In the genomic region with DNA sequence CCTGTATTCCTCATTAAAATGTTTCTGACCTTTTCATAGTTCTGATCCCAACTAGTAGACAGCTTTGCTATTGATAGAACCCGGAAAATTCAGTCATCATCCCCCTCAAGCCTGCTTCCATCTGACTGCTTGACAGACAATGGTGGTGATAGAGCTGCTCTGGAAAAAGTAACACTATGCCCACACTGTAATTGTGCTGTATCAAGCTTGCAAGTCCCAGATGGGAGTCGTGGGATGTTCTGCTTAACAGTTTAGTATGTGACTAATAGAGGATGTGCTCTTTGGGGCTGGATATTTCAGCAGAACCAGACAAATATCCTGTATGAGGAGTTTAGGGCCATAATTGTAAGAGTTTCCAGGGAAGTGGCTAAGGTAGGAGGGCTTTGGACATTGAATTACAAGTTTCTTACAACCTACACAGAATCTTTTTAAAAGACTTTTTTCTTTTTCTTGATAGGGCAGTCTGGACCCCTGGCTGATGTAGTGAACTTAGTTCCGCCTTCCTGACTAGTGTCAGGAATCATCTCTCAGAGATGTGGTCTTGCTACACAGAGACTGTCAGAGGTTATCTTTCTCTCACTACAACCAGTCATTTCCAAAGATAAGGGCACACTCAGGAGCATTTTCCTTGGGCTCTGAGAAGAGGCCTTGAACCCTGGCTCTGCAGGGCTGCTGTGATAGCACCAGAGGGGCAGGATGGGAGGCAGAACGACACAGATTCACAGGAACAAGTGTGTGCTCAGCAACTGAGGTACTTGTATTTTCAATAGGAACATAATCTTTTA, we compare ENCODE assay signal across 12 cellular contexts.
A peak's percentile ranks its signal among the peaks of the same experiment; 100 is the strongest.
DNase-seq lines count a peak whose midpoint lies in the region; ATAC-seq and TF ChIP-seq lines count a peak whose summit lies in the region.
"Had no signal": no experiment of that assay in that cellular context is flagged by ENCODE, and none has a peak within 500 bp of the region (broad histone marks: within the 10 kb centered on the region; RNA-seq: fewer than 3 reads in every experiment).

No MANE protein-coding gene starts in this region.

- H3K4me2 ChIP-seq in PC-3 (ENCODE audit: low read length) (0 out of 2 replicates have a peak overlapping the region, but pooled peaks have one; percentile 7), neuronal stem cell (ENCODE audit: insufficient read depth, low read length, poor library complexity, severe bottlenecking) (no peak overlapping the region)

- no peak overlapping the region for H3K4ac ChIP-seq in neuronal stem cell (ENCODE audit: low read length)

- H3K27me3 ChIP-seq in cardiac muscle cell (no peaks in the 10 kb centered on the region), left ventricle myocardium inferior (ENCODE audit: low read depth) (no peaks in the 10 kb centered on the region), PC-3 (ENCODE audit: low read length) (no peaks in the 10 kb centered on the region), neuronal stem cell (ENCODE audit: control insufficient read depth in 3 of 3, insufficient read depth in 3 of 3, low read depth in 1 of 3, low read length in 3 of 3) (no peaks in the 10 kb centered on the region)
- H3K27me3 ChIP-seq: ascending aorta had no signal

- no peak overlapping the region for H2AK5ac ChIP-seq in neuronal stem cell (ENCODE audit: low read depth, low read length)

- H2BK15ac ChIP-seq in neuronal stem cell (ENCODE audit: low read length) = no peak overlapping the region

- POLR2A ChIA-PET in PC-3 (lab: Charles Lee; ENCODE audit: unreplicated experiment) = no interaction called here

- no peak overlapping the region for H3K14ac ChIP-seq in neuronal stem cell (ENCODE audit: low read length)

- peaks cover 6% of the 10 kb centered on the region for H3F3A ChIP-seq in PC-3 (ENCODE audit: low read length, unreplicated experiment)

- H2AFZ ChIP-seq in PC-3 (ENCODE audit: low read length) (no peak overlapping the region), neuronal stem cell (ENCODE audit: low read length) (no peak overlapping the region)

- H4K91ac ChIP-seq in neuronal stem cell (ENCODE audit: low read depth, low read length, poor library complexity) = no peak overlapping the region

- no peak for TF ChIP-seq CTCF in cardiac muscle cell (IDR thresholded peaks at IDR 0.05; ENCODE audit: low read depth, low read length)
- no peak for TF ChIP-seq CTCF in left ventricle myocardium inferior (IDR thresholded peaks at IDR 0.05; ENCODE audit: borderline replicate concordance)
- TF ChIP-seq CTCF in PC-3 (conservative IDR thresholded peaks at IDR 0.05; ENCODE audit: low read depth, low read length) = no peak

- no peaks in the 10 kb centered on the region for H3K79me1 ChIP-seq in neuronal stem cell (ENCODE audit: low read depth, low read length)

- no CpG with 5 or more reads among the region's 4 CpGs for WGBS in neuronal stem cell (ENCODE audit: extremely low coverage in 2 of 2, insufficient read length in 2 of 2, insufficient replicate concordance in 1 of 2), 2 donors

- CTCF ChIA-PET in PC-3 (lab: Charles Lee) = no interaction called here

- H3K36me3 ChIP-seq in cardiac muscle cell (no peaks in the 10 kb centered on the region), left ventricle myocardium inferior (no peaks in the 10 kb centered on the region), PC-3 (ENCODE audit: low read depth, low read length) (no peaks in the 10 kb centered on the region), neuronal stem cell (replicated peaks in 1 of 2; ENCODE audit: control insufficient read depth in 2 of 2, insufficient read depth in 2 of 2, low read length in 2 of 2) (no peaks in the 10 kb centered on the region)
- H3K36me3 ChIP-seq: ascending aorta had no signal

- H3K9ac ChIP-seq in PC-3 (ENCODE audit: low read length) (no peak overlapping the region), neuronal stem cell (ENCODE audit: low read depth, low read length, poor library complexity) (no peak overlapping the region)

- no peak overlapping the region for H3K18ac ChIP-seq in neuronal stem cell (ENCODE audit: low read length)

- no peak overlapping the region for H3K23ac ChIP-seq in neuronal stem cell (ENCODE audit: low read depth, low read length, poor library complexity)

- no peak overlapping the region for H2BK5ac ChIP-seq in neuronal stem cell (ENCODE audit: low read length)

- intact Hi-C loops in left ventricle myocardium inferior (cut with micrococcal nuclease) (no loop called here), PC-3 (cut with micrococcal nuclease) (loop anchor here (5.0 kb wide), 2 partner anchors 101 to 159 kb away; a partner anchor contains a TSS)

- H3K9me2 ChIP-seq in PC-3 (replicated peaks; ENCODE audit: low read length) = no peaks in the 10 kb centered on the region

- H3K79me2 ChIP-seq in PC-3 (ENCODE audit: low read length) = no peaks in the 10 kb centered on the region

- peak; percentile 7; the same call in 1 of the 2 replicates for ATAC-seq in PC-3
- ATAC-seq: HCT116 had no signal

- BruUV-seq in PC-3 (replicated peaks; lab: Mats Ljungman, UMichigan) = no TSS peak

- H3K9me3 ChIP-seq in cardiac muscle cell (ENCODE audit: low read depth) (no peaks in the 10 kb centered on the region), left ventricle myocardium inferior (replicated peaks) (no peaks in the 10 kb centered on the region), PC-3 (ENCODE audit: low read length) (no peaks in the 10 kb centered on the region), neuronal stem cell (replicated peaks in 1 of 2; ENCODE audit: control insufficient read depth in 2 of 2, insufficient read depth in 1 of 2, low read depth in 1 of 2, low read length in 2 of 2) (peaks cover 0 to 2% of the 10 kb centered on the region in 2 donors)
- H3K9me3 ChIP-seq: ascending aorta, psoas muscle had no signal

- no peak overlapping the region for H2BK120ac ChIP-seq in neuronal stem cell (ENCODE audit: low read depth, low read length)

- no peak overlapping the region for H2BK12ac ChIP-seq in neuronal stem cell (ENCODE audit: low read length)

- H4K8ac ChIP-seq in neuronal stem cell (ENCODE audit: low read depth, low read length) = no peak overlapping the region

- H3K27ac ChIP-seq in cardiac muscle cell (peak overlapping the region; percentile 55), left ventricle myocardium inferior (replicated peaks) (no peak overlapping the region), PC-3 (ENCODE audit: low read length) (peak overlapping the region; percentile 85), neuronal stem cell (replicated peaks; ENCODE audit: low read length) (no peak overlapping the region)
- H3K27ac ChIP-seq: ascending aorta, psoas muscle had no signal

- H3K4me3 ChIP-seq in cardiac muscle cell (no peak overlapping the region), left ventricle myocardium inferior (no peak overlapping the region), PC-3 (ENCODE audit: low read length) (no peak overlapping the region), neuronal stem cell (ENCODE audit: low read length in 2 of 2) (no peak overlapping the region)
- H3K4me3 ChIP-seq: ascending aorta, psoas muscle had no signal

- DNase-seq in cardiac muscle cell (ENCODE audit: low read depth in 1 of 2, low spot score in 1 of 2) (peak in 1 of 2 donors; percentile 63), left ventricle myocardium inferior (no peak), PC-3 (peak; percentile 39), fibroblast of peridontal ligament (ENCODE audit: extremely low read depth) (peak; percentile 44), stromal cell of bone marrow (ENCODE audit: low read depth) (peak; percentile 45), NOMO-1 treated with DMSO at 0.1 percent for 48 hours (lab: John Stamatoyannopoulos, UW; ENCODE audit: unreplicated experiment) (no peak), neuronal stem cell (ENCODE audit: low spot score) (no peak), ureter (ENCODE audit: low spot score) (no peak)
- DNase-seq: NCI-H82, psoas muscle had no signal

- H3K4me1 ChIP-seq in cardiac muscle cell (ENCODE audit: low read depth) = peaks cover 33% of the 10 kb centered on the region
- H3K4me1 ChIP-seq in left ventricle myocardium inferior = peaks cover 16% of the 10 kb centered on the region
- peaks cover 59% of the 10 kb centered on the region for H3K4me1 ChIP-seq in PC-3 (ENCODE audit: insufficient read depth, low read length)
- H3K4me1 ChIP-seq in neuronal stem cell (ENCODE audit: control insufficient read depth in 2 of 2, insufficient read depth in 1 of 2, low read depth in 1 of 2, low read length in 2 of 2) = peaks cover 4 to 23% of the 10 kb centered on the region in 2 donors
- H3K4me1 ChIP-seq: psoas muscle had no signal

- no peaks in the 10 kb centered on the region for H4K20me1 ChIP-seq in PC-3 (ENCODE audit: low read length)

Comparison
In these comparisons a context has a peak if more than half of its experiments do, and no peak if none do; other contexts are left out.
1. H3K27ac ChIP-seq: peak in cardiac muscle cell (single experiment) and PC-3 (single experiment); none in left ventricle myocardium inferior (single experiment) and neuronal stem cell (single experiment).
2. DNase-seq: peak in PC-3 (single experiment), fibroblast of peridontal ligament (single experiment) and stromal cell of bone marrow (single experiment); none in left ventricle myocardium inferior (single experiment), NOMO-1 treated with DMSO at 0.1 percent for 48 hours (single experiment), neuronal stem cell (single experiment) and ureter (single experiment).